Comparison of ENCODE assay signal across 8 cellular contexts in genomic region chrX:120604359-120604782, GRCh38. TPM values are rescaled to one million over a fixed set of nuclear protein-coding genes. Genes with fewer than 3 reads are reported as not detected.
DNase-seq lines count a peak whose midpoint lies in the region; ATAC-seq and TF ChIP-seq lines count a peak whose summit lies in the region.

No MANE protein-coding gene starts in this region.

- H3K27ac ChIP-seq in vagina = peak overlapping the region; percentile 77

- peak overlapping the region; percentile 94 for H3K4me3 Mint-ChIP-seq in natural killer cell

- H3K27ac Mint-ChIP-seq in natural killer cell = peak overlapping the region; percentile 91 to 99

- intact Hi-C loops in Right ventricle myocardium inferior (cut with DNase I) (no loop called here), cardiac septum (cut with DNase I) (loop anchor here (1.0 kb wide), 1 partner anchor 42 kb away; no protein-coding TSS in a partner anchor), natural killer cell (cut with micrococcal nuclease) (loop anchor here (1.0 kb wide), 1 partner anchor 26 kb away; the partner anchor contains the start of gene C1GALT1C1), vagina (cut with DNase I) (loop anchor here (5.0 kb wide), 1 partner anchor 42 kb away; the partner anchor contains the start of gene CUL4B)

- no peaks in the 10 kb centered on the region for H3K27me3 Mint-ChIP-seq in natural killer cell (ENCODE audit: low read depth in 2 of 2)

- no peaks in the 10 kb centered on the region for H3K9me3 ChIP-seq in vagina

- H3K9me3 Mint-ChIP-seq in natural killer cell = no peaks in the 10 kb centered on the region

- no peaks in the 10 kb centered on the region for H3K36me3 ChIP-seq in vagina

- peaks cover 10 to 15% of the 10 kb centered on the region in 2 donors for H3K4me1 Mint-ChIP-seq in natural killer cell

- peak; percentile 70 for ATAC-seq in Right ventricle myocardium inferior
- peak; percentile 57 for ATAC-seq in HG02973 (IDR thresholded peaks at IDR 0.05; ENCODE audit: unreplicated experiment)
- peak; percentile 50 to 76 (median 57) for ATAC-seq in natural killer cell

- no peaks in the 10 kb centered on the region for H3K27me3 ChIP-seq in vagina

- H3K4me1 ChIP-seq in vagina = peaks cover 10% of the 10 kb centered on the region

- TF ChIP-seq POLR2A in vagina (IDR thresholded peaks at IDR 0.05) = no peak

- H3K36me3 Mint-ChIP-seq in natural killer cell = no peaks in the 10 kb centered on the region

- TF ChIP-seq CTCF in fibroblast of mammary gland (conservative IDR thresholded peaks at IDR 0.05; ENCODE audit: control insufficient read depth, insufficient read depth, low read depth, low read length) (no peak), natural killer cell (IDR thresholded peaks at IDR 0.05) (no peak), vagina (IDR thresholded peaks at IDR 0.05) (no peak)

- no peak for DNase-seq in Right ventricle myocardium inferior (ENCODE audit: missing footprints)
- DNase-seq in cardiac septum (ENCODE audit: low spot score) = no peak
- DNase-seq in NCI-H446 (lab: John Stamatoyannopoulos, UW) = peak; percentile 35 to 36
- peak; percentile 10 for DNase-seq in activated T-cell treated with anti-CD3 and anti-CD28 coated beads for 24 hours (ENCODE audit: low read depth)
- DNase-seq in fibroblast of mammary gland (ENCODE audit: low read depth) = peak; percentile 64
- peak; percentile 15 for DNase-seq in natural killer cell
- no peak for DNase-seq in vagina (ENCODE audit: extremely low spot score in 2 of 2)

- H3K4me3 ChIP-seq in fibroblast of mammary gland (ENCODE audit: control insufficient read depth, low read depth, low read length) (peak overlapping the region; percentile 78), vagina (peak overlapping the region; percentile 47 to 51)

RNA-seq across cellular contexts. Expression of gene MCTS1, which starts 0.5 kb away (rescaled TPM):
- total RNA-seq in Right ventricle myocardium inferior (33.8 TPM), cardiac septum (26.7 TPM), natural killer cell (10 to 100 TPM; 17.6 to 21.2 (median 18.8) TPM), vagina (6.1 TPM)

RNA-seq across cellular contexts. Expression of gene C1GALT1C1, which starts 25.5 kb away (rescaled TPM):
- total RNA-seq in Right ventricle myocardium inferior (16.8 TPM), cardiac septum (15.5 TPM), natural killer cell (1 to 10 TPM; 6.2 to 9.7 (median 6.7) TPM), vagina (9.6 TPM)

RNA-seq across cellular contexts. Expression of gene CUL4B, which starts 43.6 kb away (rescaled TPM):
- 18.3 TPM for total RNA-seq in Right ventricle myocardium inferior
- total RNA-seq in cardiac septum = 17.9 TPM
- 10 to 100 TPM; 32.6 to 42.3 (median 33.3) TPM for total RNA-seq in natural killer cell
- 31.7 TPM for total RNA-seq in vagina

Comparison
In these comparisons a context has a peak if more than half of its experiments do, and no peak if none do; other contexts are left out.
1. DNase-seq: peak in NCI-H446 (2 of 2), activated T-cell treated with anti-CD3 and anti-CD28 coated beads for 24 hours (single experiment), fibroblast of mammary gland (single experiment) and natural killer cell (single experiment); none in Right ventricle myocardium inferior (single experiment), cardiac septum (single experiment) and vagina (0 of 2).
2. Peak in every context shown above with its lines, with median percentiles within 50 percentile points of each other: ATAC-seq.